Comparison of ENCODE assay signal across 8 cellular contexts in genomic region chr6:30515967-30516753, GRCh38. TPM values are rescaled to one million over a fixed set of nuclear protein-coding genes. Genes with fewer than 3 reads are reported as not detected.
DNase-seq lines count a peak whose midpoint lies in the region; ATAC-seq, FAIRE-seq and TF ChIP-seq lines count a peak whose summit lies in the region.

No MANE protein-coding gene starts in this region.

- H3K79me2 ChIP-seq in GM23338 (replicated peaks; ENCODE audit: insufficient read depth) (no peaks in the 10 kb centered on the region), astrocyte (ENCODE audit: insufficient read depth, low read length) (no peaks in the 10 kb centered on the region)

- H3K9me3 ChIP-seq in astrocyte (ENCODE audit: insufficient read depth, low read depth, low read length) (no peaks in the 10 kb centered on the region), right cardiac atrium (ENCODE audit: control insufficient read depth, low read length) (no peaks in the 10 kb centered on the region), prostate gland (no peaks in the 10 kb centered on the region)

- H3K4me3 Mint-ChIP-seq in GM23338 = peak overlapping the region; percentile 80
- H3K4me3 Mint-ChIP-seq in astrocyte (ENCODE audit: unreplicated experiment) = peak overlapping the region; percentile 84

- H2AFZ ChIP-seq in GM23338 (no peak overlapping the region), astrocyte (ENCODE audit: low read depth, low read length) (peak overlapping the region; percentile 73)

- ATAC-seq in GM23338 (peak; percentile 94), right cardiac atrium (peak; percentile 96 to 97)

- H3K36me3 ChIP-seq in GM23338 (ENCODE audit: insufficient read depth) (no peaks in the 10 kb centered on the region), astrocyte (ENCODE audit: insufficient read depth, low read length) (no peaks in the 10 kb centered on the region), prostate gland (no peaks in the 10 kb centered on the region)

- WGBS in right cardiac atrium = 1% methylated on average over 32 of the region's 32 CpGs
- 4% methylated on average over 32 of the region's 32 CpGs for WGBS in prostate gland

- H4K20me1 ChIP-seq in GM23338 (replicated peaks; ENCODE audit: insufficient read depth) = no peaks in the 10 kb centered on the region
- no peaks in the 10 kb centered on the region for H4K20me1 ChIP-seq in astrocyte (ENCODE audit: insufficient read depth, low read length)

- H3K9me2 ChIP-seq in GM23338 (ENCODE audit: insufficient read depth) = no peaks in the 10 kb centered on the region

- peaks cover 18% of the 10 kb centered on the region for H3K4me1 Mint-ChIP-seq in GM23338
- H3K4me1 Mint-ChIP-seq in astrocyte (ENCODE audit: low read depth, unreplicated experiment) = no peaks in the 10 kb centered on the region

- H3K27ac ChIP-seq in GM23338 (ENCODE audit: low read depth) (peak overlapping the region; percentile 91), astrocyte (ENCODE audit: low read depth, low read length) (peak overlapping the region; percentile 68), right cardiac atrium (ENCODE audit: low read length) (peak overlapping the region; percentile 92), prostate gland (peak overlapping the region; percentile 82 to 90)

- TF ChIP-seq CTCF in GM23338 (conservative IDR thresholded peaks at IDR 0.05; ENCODE audit: low read depth in 2 of 2) (no peak), astrocyte (IDR thresholded peaks at IDR 0.05; ENCODE audit: insufficient read depth, low read depth, low read length) (no peak), prostate gland (IDR thresholded peaks at IDR 0.05) (no peak)

- H3F3A ChIP-seq in GM23338 (replicated peaks; ENCODE audit: low read depth) = no peaks in the 10 kb centered on the region

- peaks cover 15% of the 10 kb centered on the region for H3K27me3 Mint-ChIP-seq in GM23338 (ENCODE audit: insufficient read depth, low read depth, poor library complexity)
- H3K27me3 Mint-ChIP-seq in astrocyte (ENCODE audit: low read depth, unreplicated experiment) = peaks cover 6% of the 10 kb centered on the region

- H3K27me3 ChIP-seq in GM23338 (ENCODE audit: insufficient read depth) (no peaks in the 10 kb centered on the region), astrocyte (ENCODE audit: insufficient read depth, low read length) (no peaks in the 10 kb centered on the region), right cardiac atrium (ENCODE audit: control insufficient read depth, insufficient read depth) (no peaks in the 10 kb centered on the region), prostate gland (replicated peaks; ENCODE audit: insufficient read depth) (no peaks in the 10 kb centered on the region)

- H3K4me2 ChIP-seq in GM23338 = peak overlapping the region; percentile 44
- peak overlapping the region; percentile 84 for H3K4me2 ChIP-seq in astrocyte (ENCODE audit: low read length)

- H3K36me3 Mint-ChIP-seq in GM23338 (ENCODE audit: low read depth) = peaks cover 9% of the 10 kb centered on the region; the same call in 2 of the 3 replicates
- no peaks in the 10 kb centered on the region for H3K36me3 Mint-ChIP-seq in astrocyte (ENCODE audit: low read depth, unreplicated experiment)

- DNase-seq in ELF-1 (ENCODE audit: low read depth, low spot score) = peak; percentile 91
- peak; percentile 97 for DNase-seq in GM23338 (ENCODE audit: low spot score)
- DNase-seq in LoVo (ENCODE audit: low spot score) = peak; percentile 89
- peak; percentile 93 for DNase-seq in T-helper 22 cell (ENCODE audit: low read depth)
- DNase-seq in astrocyte (ENCODE audit: low read depth) = peak; percentile 91
- peak; percentile 91 to 96 (median 93) for DNase-seq in right cardiac atrium
- DNase-seq in prostate gland (ENCODE audit: low spot score) = peak; percentile 87
- DNase-seq in ureter (ENCODE audit: low spot score) = peak; percentile 92

- peaks cover 24% of the 10 kb centered on the region for H3K9me3 Mint-ChIP-seq in GM23338
- peaks cover 7% of the 10 kb centered on the region for H3K9me3 Mint-ChIP-seq in astrocyte (ENCODE audit: unreplicated experiment)

- no peak for TF ChIP-seq POLR2A in prostate gland (IDR thresholded peaks at IDR 0.05)

- H3K9ac ChIP-seq in astrocyte (ENCODE audit: low read length) = peak overlapping the region; percentile 73

- H3K27ac Mint-ChIP-seq in GM23338 (peak overlapping the region; percentile 97), astrocyte (ENCODE audit: unreplicated experiment) (peak overlapping the region; percentile 88)

- no peaks in the 10 kb centered on the region for H3K4me1 ChIP-seq in GM23338 (ENCODE audit: insufficient read depth)
- no peaks in the 10 kb centered on the region for H3K4me1 ChIP-seq in astrocyte (ENCODE audit: insufficient read depth, low read length)
- H3K4me1 ChIP-seq in right cardiac atrium (ENCODE audit: control insufficient read depth, insufficient read depth, low read length) = no peaks in the 10 kb centered on the region
- H3K4me1 ChIP-seq in prostate gland (replicated peaks) = no peaks in the 10 kb centered on the region

- H3K4me3 ChIP-seq in GM23338 (peak overlapping the region; percentile 35), astrocyte (ENCODE audit: insufficient read depth, low read depth, low read length) (peak overlapping the region; percentile 67), right cardiac atrium (ENCODE audit: low read length) (peak overlapping the region; percentile 79), prostate gland (peak overlapping the region; percentile 19 to 43)

- FAIRE-seq in astrocyte (lab: Jason Lieb, UNC) = no peak

- intact Hi-C loops in right cardiac atrium (cut with DNase I) (no loop called here), prostate gland (cut with DNase I) (no loop called here)

TF ChIP-seq in GM23338, 12 proteins besides CTCF, POLR2A, EP300 and RAD21:
- peak; percentile 64 for TF ChIP-seq POLR2AphosphoS5 (IDR thresholded peaks at IDR 0.05; ENCODE audit: low read depth)
- TF ChIP-seq STAT1 (IDR thresholded peaks at IDR 0.05; ENCODE audit: unreplicated experiment) = no peak
- TF ChIP-seq ETS1 (IDR thresholded peaks at IDR 0.05) = peak; percentile 68

RNA-seq across cellular contexts. Expression of gene HLA-E, which starts 26.9 kb away (rescaled TPM):
- total RNA-seq in GM23338 (2014; rRNA removed; shearing (Covaris generic)) = 36.0 and 44.2 TPM in 2 replicates
- polyA plus RNA-seq in GM23338 (2016; fragmentation: Nextera tagmentation; extraction: Ambion mirVana) (15.6 and 15.9 TPM in 2 replicates), right cardiac atrium (227 TPM)
- total RNA-seq in astrocyte (94.9 and 105 TPM in 2 replicates), right cardiac atrium (100 to 1,000 TPM; 180 to 230 (median 214) TPM), prostate gland (100 to 1,000 TPM; 293 to 354 TPM), ureter (330 TPM)

RNA-seq across cellular contexts. Expression of gene GNL1, which starts 40.1 kb away (rescaled TPM):
- 29.6 and 42.5 TPM in 2 replicates for total RNA-seq in GM23338 (2014; rRNA removed; shearing (Covaris generic))
- polyA plus RNA-seq in GM23338 (2016; fragmentation: Nextera tagmentation; extraction: Ambion mirVana) (30.8 and 31.4 TPM in 2 replicates), right cardiac atrium (24.2 TPM)
- total RNA-seq in astrocyte (49.0 and 49.3 TPM in 2 replicates), right cardiac atrium (10 to 100 TPM; 22.7 to 33.7 (median 24.8) TPM), prostate gland (10 to 100 TPM; 38.3 to 56.4 TPM), ureter (72.6 TPM)

RNA-seq across cellular contexts. Expression of gene PRR3, which starts 40.9 kb away (rescaled TPM):
- total RNA-seq in GM23338 (2014; rRNA removed; shearing (Covaris generic)) = 7.5 and 15.2 TPM in 2 replicates
- polyA plus RNA-seq in GM23338 (2016; fragmentation: Nextera tagmentation; extraction: Ambion mirVana) = 8.2 and 10.9 TPM in 2 replicates
- 11.0 and 13.0 TPM in 2 replicates for total RNA-seq in astrocyte
- 1 to 10 TPM; 4.4 to 5.7 (median 4.9) TPM for total RNA-seq in right cardiac atrium
- polyA plus RNA-seq in right cardiac atrium = 4.2 TPM
- 10 to 100 TPM in 1 of 2 donors, 1 to 10 TPM in 1; 8.6 to 11.7 TPM for total RNA-seq in prostate gland
- total RNA-seq in ureter = 17.3 TPM

RNA-seq across cellular contexts. Expression of gene ABCF1, which starts 55.1 kb away (rescaled TPM):
- 85.8 and 92.6 TPM in 2 replicates for total RNA-seq in GM23338 (2014; rRNA removed; shearing (Covaris generic))
- polyA plus RNA-seq in GM23338 (2016; fragmentation: Nextera tagmentation; extraction: Ambion mirVana) (244 and 279 TPM in 2 replicates), right cardiac atrium (26.8 TPM)
- total RNA-seq in astrocyte (58.1 and 60.3 TPM in 2 replicates), right cardiac atrium (10 to 100 TPM; 36.7 to 40.7 (median 39.2) TPM), prostate gland (10 to 100 TPM; 42.3 to 49.2 TPM), ureter (63.9 TPM)

Comparison
In these comparisons a context has a peak if more than half of its experiments do, and no peak if none do; other contexts are left out.
1. Peak in every context shown above with its lines: DNase-seq, ATAC-seq, H3K4me3 ChIP-seq and H3K27ac ChIP-seq.